ENCODE assay signal across 1 cellular context in genomic region chr10:58322072-58322834, GRCh38.
TF ChIP-seq lines count a peak whose summit lies in the region.

No MANE protein-coding gene starts in this region.

TF ChIP-seq in WTC11, 78 proteins besides CTCF, POLR2A, EP300 and RAD21 (continued from another document):
- TF ChIP-seq AFF4 (CRISPR knock-in tag; IDR thresholded peaks at IDR 0.05; ENCODE audit: borderline replicate concordance) (no peak), E2F1 (CRISPR knock-in tag; IDR thresholded peaks at IDR 0.05) (no peak), ZNF416 (CRISPR knock-in tag; IDR thresholded peaks at IDR 0.05) (no peak)
